1 cellular context compared by ENCODE assay signal in genomic region chr14:21556378-21557083, GRCh38.
A peak's percentile ranks its signal among the peaks of the same experiment; 100 is the strongest.
TF ChIP-seq lines count a peak whose summit lies in the region.

No MANE protein-coding gene starts in this region.

TF ChIP-seq in WTC11, 78 proteins besides CTCF, POLR2A, EP300 and RAD21 (continued from another document):
- no peak for TF ChIP-seq AR (CRISPR knock-in tag; IDR thresholded peaks at IDR 0.05)
- TF ChIP-seq CREB1 (CRISPR knock-in tag; IDR thresholded peaks at IDR 0.05): no peak
- no peak for TF ChIP-seq OVOL2 (CRISPR knock-in tag; IDR thresholded peaks at IDR 0.05; ENCODE audit: borderline replicate concordance)
- no peak for TF ChIP-seq SMAD3 (CRISPR knock-in tag; IDR thresholded peaks at IDR 0.05; ENCODE audit: borderline replicate concordance)
- TF ChIP-seq GTF2I (CRISPR knock-in tag; conservative IDR thresholded peaks at IDR 0.05): peak; percentile 92
